Comparison of ENCODE assay signal across 15 cellular contexts in genomic region chr20:42974347-42974746, GRCh38.
DNase-seq lines count a peak whose midpoint lies in the region; ATAC-seq lines count a peak whose summit lies in the region.
"Had no signal": no experiment of that assay in that cellular context is flagged by ENCODE, and none has a peak within 500 bp of the region (broad histone marks: within the 10 kb centered on the region; RNA-seq: fewer than 3 reads in every experiment).

No MANE protein-coding gene starts in this region.

- H3K27me3 Mint-ChIP-seq in activated naive CD4-positive, alpha-beta T cell treated with anti-CD3 and anti-CD28 coated beads, Interleukin-2, amount 10 ng/mL, durations not matched to agents 7 days and 5 days, result no peaks in the 10 kb centered on the region
- H3K27me3 Mint-ChIP-seq: CD4-positive, alpha-beta memory T cell had no signal

- H3K4me3 Mint-ChIP-seq in activated naive CD4-positive, alpha-beta T cell treated with anti-CD3 and anti-CD28 coated beads, Interleukin-2, amount 10 ng/mL, durations not matched to agents 7 days and 5 days, result no peak overlapping the region
- H3K4me3 Mint-ChIP-seq: CD4-positive, alpha-beta memory T cell had no signal

- no peaks in the 10 kb centered on the region for H3K9me3 Mint-ChIP-seq in activated naive CD4-positive, alpha-beta T cell treated with anti-CD3 and anti-CD28 coated beads, Interleukin-2, amount 10 ng/mL, durations not matched to agents 7 days and 5 days

- H3K27ac Mint-ChIP-seq in activated naive CD4-positive, alpha-beta T cell treated with anti-CD3 and anti-CD28 coated beads, Interleukin-2, amount 10 ng/mL, durations not matched to agents 7 days and 5 days, result no peak overlapping the region
- H3K27ac Mint-ChIP-seq: CD4-positive, alpha-beta memory T cell had no signal

- no peaks in the 10 kb centered on the region for H3K4me1 Mint-ChIP-seq in activated naive CD4-positive, alpha-beta T cell treated with anti-CD3 and anti-CD28 coated beads, Interleukin-2, amount 10 ng/mL, durations not matched to agents 7 days and 5 days

- DNase-seq in NCI-H1105 treated with DMSO at 0.1 percent for 48 hours (lab: John Stamatoyannopoulos, UW) (peak; percentile 45), NCI-H1105 (lab: John Stamatoyannopoulos, UW) (no peak), NCI-H748 treated with DMSO at 0.1 percent for 48 hours (lab: John Stamatoyannopoulos, UW) (peak; percentile 11), kidney tubule cell (ENCODE audit: low spot score) (peak; percentile 9), superior temporal gyrus (ENCODE audit: extremely low spot score) (peak; percentile 42)
- no peak for DNase-seq in activated naive CD4-positive, alpha-beta T cell treated with anti-CD3 and anti-CD28 coated beads, Interleukin-2, amount 10 ng/mL, durations not matched to agents 7 days and 5 days
- DNase-seq: AML-193; CD4-positive, alpha-beta memory T cell; DMS153; DMS79; GDM1; GOT3; IMR-90 had no signal

- H3K36me3 Mint-ChIP-seq in activated naive CD4-positive, alpha-beta T cell treated with anti-CD3 and anti-CD28 coated beads, Interleukin-2, amount 10 ng/mL, durations not matched to agents 7 days and 5 days, result no peaks in the 10 kb centered on the region
- H3K36me3 Mint-ChIP-seq: CD4-positive, alpha-beta memory T cell had no signal

- no peak for ATAC-seq in GM21515 (IDR thresholded peaks at IDR 0.05; ENCODE audit: unreplicated experiment)
- ATAC-seq: A549 had no signal

- CTCF ChIA-PET in activated naive CD4-positive, alpha-beta T cell treated with anti-CD3 and anti-CD28 coated beads, Interleukin-2, amount 10 ng/mL, durations not matched to agents 7 days and 5 days (lab: Charles Lee), result no interaction called here

Comparison
In these comparisons a context has a peak if more than half of its experiments do, and no peak if none do; other contexts are left out.
1. DNase-seq: peak in NCI-H1105 treated with DMSO at 0.1 percent for 48 hours (single experiment), NCI-H748 treated with DMSO at 0.1 percent for 48 hours (single experiment), kidney tubule cell (single experiment) and superior temporal gyrus (single experiment); none in NCI-H1105 (single experiment) and activated naive CD4-positive, alpha-beta T cell treated with anti-CD3 and anti-CD28 coated beads, Interleukin-2, amount 10 ng/mL, durations not matched to agents 7 days and 5 days (single experiment).